ENCODE assay signal across 8 cellular contexts in the genomic region with DNA sequence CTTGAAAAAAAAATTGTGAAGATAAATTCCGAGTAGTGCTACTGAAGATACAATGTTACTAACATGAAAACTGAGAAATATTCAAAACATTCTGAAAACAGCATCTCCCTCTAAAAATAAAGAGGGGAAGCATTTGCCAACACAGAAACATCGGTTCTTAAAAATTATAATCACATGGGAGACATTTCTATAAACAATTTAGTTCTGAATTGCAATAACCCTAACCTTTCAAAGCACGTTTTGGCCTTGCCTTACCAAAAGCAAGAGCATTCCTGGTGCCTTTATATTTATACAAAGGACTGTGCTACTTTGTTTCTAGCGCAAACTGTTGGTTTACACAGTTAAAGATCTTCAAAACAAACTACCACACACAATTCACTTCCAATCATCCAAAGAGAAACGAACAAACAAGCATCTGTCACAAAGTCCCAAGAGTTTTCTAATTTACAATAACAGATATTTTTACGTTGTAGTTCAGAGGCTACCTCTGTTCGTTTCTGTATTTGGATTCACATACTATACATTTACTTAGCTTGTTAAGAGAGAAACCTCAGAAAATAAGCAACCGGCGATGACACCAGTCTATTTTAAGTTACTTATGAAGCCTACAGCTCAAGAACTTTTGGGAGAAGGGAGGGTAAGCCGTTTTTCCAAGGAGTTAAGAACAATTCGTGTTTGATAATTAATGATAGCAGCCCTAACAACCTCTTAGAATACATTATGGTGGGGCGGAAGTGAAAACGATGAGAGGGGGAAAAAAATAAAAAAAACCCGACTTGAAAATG. TPM values are rescaled to one million over a fixed set of nuclear protein-coding genes. Genes with fewer than 3 reads are reported as not detected.
A peak's percentile ranks its signal among the peaks of the same experiment; 100 is the strongest.
DNase-seq lines count a peak whose midpoint lies in the region; ATAC-seq and TF ChIP-seq lines count a peak whose summit lies in the region.

No MANE protein-coding gene starts in this region.

- H3K36me3 ChIP-seq in right atrium auricular region, result no peaks in the 10 kb centered on the region
- no peaks in the 10 kb centered on the region for H3K36me3 ChIP-seq in mesendoderm (ENCODE audit: control insufficient read depth, insufficient read depth, low read length)
- H3K36me3 ChIP-seq in aorta (ENCODE audit: control insufficient read depth in 1 of 2, insufficient read depth in 2 of 2, low read length in 1 of 2), result no peaks in the 10 kb centered on the region

- H3K9ac ChIP-seq in mesendoderm (ENCODE audit: low read length), result peak overlapping the region; percentile 80

- intact Hi-C loops in left ventricle myocardium superior (cut with micrococcal nuclease) (no loop called here), aorta (cut with DNase I) (loop anchor here (5.0 to 10.0 kb wide), 2 partner anchors 75 to 132 kb away; no protein-coding TSS in a partner anchor)

- no peak for TF ChIP-seq CTCF in right atrium auricular region (IDR thresholded peaks at IDR 0.05)
- no peak for TF ChIP-seq CTCF in brain (conservative IDR thresholded peaks at IDR 0.05)

- peaks cover 35% of the 10 kb centered on the region for H3K4me1 Mint-ChIP-seq in brain

- WGBS in mesendoderm (ENCODE audit: extremely low coverage, insufficient coverage, low lambda C conversion rate), result no CpG with 5 or more reads among the region's 14 CpGs
- 0 to 1% methylated on average over 14 of the region's 14 CpGs for WGBS in aorta, 2 donors

- no peak overlapping the region for H4K5ac ChIP-seq in mesendoderm (ENCODE audit: low read length)

- H3K4me3 ChIP-seq in right atrium auricular region (peak overlapping the region; percentile 83 to 98), mesendoderm (ENCODE audit: low read length) (peak overlapping the region; percentile 69), aorta (ENCODE audit: low read length in 2 of 2) (peak overlapping the region; percentile 89 to 93)

- peak overlapping the region; percentile 30 for H3K4me2 ChIP-seq in mesendoderm (ENCODE audit: low read length)

- no peak overlapping the region for H3K23ac ChIP-seq in mesendoderm (ENCODE audit: low read length)

- peaks cover 2% of the 10 kb centered on the region for H3K79me1 ChIP-seq in mesendoderm (ENCODE audit: low read length)

- H3K4me3 Mint-ChIP-seq in brain, result peak overlapping the region; percentile 94 to 100 (median 99)

- peak overlapping the region; percentile 82 for H3K56ac ChIP-seq in mesendoderm (ENCODE audit: low read length)

- H3K27me3 ChIP-seq in right atrium auricular region, result no peaks in the 10 kb centered on the region
- no peaks in the 10 kb centered on the region for H3K27me3 ChIP-seq in mesendoderm (ENCODE audit: insufficient read depth, low read length, poor library complexity)
- no peaks in the 10 kb centered on the region for H3K27me3 ChIP-seq in aorta (ENCODE audit: control insufficient read depth in 1 of 2, insufficient read depth in 2 of 2, low read length in 1 of 2)

- H4K8ac ChIP-seq in mesendoderm (ENCODE audit: low read depth, low read length), result no peak overlapping the region

- H3K27me3 Mint-ChIP-seq in brain, result peaks cover 22% of the 10 kb centered on the region

- H3K9me3 ChIP-seq in right atrium auricular region (no peaks in the 10 kb centered on the region), aorta (ENCODE audit: control insufficient read depth, low read length) (no peaks in the 10 kb centered on the region)

- H2BK5ac ChIP-seq in mesendoderm (ENCODE audit: low read length), result no peak overlapping the region

- no peak overlapping the region for H3K4ac ChIP-seq in mesendoderm (ENCODE audit: low read depth, low read length)

- H3K27ac ChIP-seq in right atrium auricular region (peak overlapping the region; percentile 96 to 99), mesendoderm (ENCODE audit: low read depth, low read length) (no peak overlapping the region), aorta (ENCODE audit: low read depth in 1 of 2, low read length in 2 of 2) (peak overlapping the region in 1 of 2 donors; percentile 64)

- ATAC-seq in left ventricle myocardium superior (no peak), aorta (ENCODE audit: low FRiP score) (no peak), GM19324 (IDR thresholded peaks at IDR 0.05; ENCODE audit: low FRiP score, unreplicated experiment) (no peak)

- peak overlapping the region; percentile 90 to 98 (median 96) for H3K27ac Mint-ChIP-seq in brain

- no peak overlapping the region for H2BK120ac ChIP-seq in mesendoderm (ENCODE audit: low read depth, low read length)

- H3K4me1 ChIP-seq in right atrium auricular region, result peaks cover 0 to 42% of the 10 kb centered on the region in 2 donors
- no peaks in the 10 kb centered on the region for H3K4me1 ChIP-seq in mesendoderm (ENCODE audit: control insufficient read depth, low read depth, low read length)
- peaks cover 2 to 3% of the 10 kb centered on the region in 2 donors for H3K4me1 ChIP-seq in aorta (ENCODE audit: control insufficient read depth in 1 of 2, insufficient read depth in 2 of 2, low read length in 2 of 2)

- peaks cover 38% of the 10 kb centered on the region for H3K79me2 ChIP-seq in mesendoderm (ENCODE audit: control insufficient read depth, insufficient read depth, low read length)

- no peaks in the 10 kb centered on the region for H3K9me3 Mint-ChIP-seq in brain

- H3K36me3 Mint-ChIP-seq in brain, result no peaks in the 10 kb centered on the region

- no peak overlapping the region for H2AK5ac ChIP-seq in mesendoderm (ENCODE audit: low read length)

- H3K18ac ChIP-seq in mesendoderm (ENCODE audit: low read length), result no peak overlapping the region

- DNase-seq in right atrium auricular region (ENCODE audit: low spot score) (no peak), left ventricle myocardium superior (no peak), mesendoderm (peak; percentile 20), aorta (no peak), foreskin melanocyte (no peak), cerebellar nuclear complex (lab: John Stamatoyannopoulos, UW) (no peak)

- H2BK15ac ChIP-seq in mesendoderm (replicated peaks; ENCODE audit: low read depth), result no peak overlapping the region

RNA-seq across cellular contexts. Expression of a gene that starts 1.3 kb away (rescaled TPM):
- total RNA-seq in right atrium auricular region, result 10 to 100 TPM; 20.3 to 27.7 TPM
- total RNA-seq in left ventricle myocardium superior, result 27.2 TPM
- polyA plus RNA-seq in brain (ENCODE audit: insufficient read depth, low read depth, low replicate concordance), result 35.6 TPM
- 24.5 TPM for polyA plus RNA-seq in mesendoderm (2013, experiment 1 of 2)
- 25.7 TPM for polyA plus RNA-seq in mesendoderm (2013, experiment 2 of 2)
- 10 to 100 TPM; 50.2 to 60.3 TPM for total RNA-seq in aorta
- 10 to 100 TPM; 20.8 to 31.7 TPM for polyA plus RNA-seq in aorta
